Comparison of ENCODE assay signal across 3 cellular contexts in the genomic region with DNA sequence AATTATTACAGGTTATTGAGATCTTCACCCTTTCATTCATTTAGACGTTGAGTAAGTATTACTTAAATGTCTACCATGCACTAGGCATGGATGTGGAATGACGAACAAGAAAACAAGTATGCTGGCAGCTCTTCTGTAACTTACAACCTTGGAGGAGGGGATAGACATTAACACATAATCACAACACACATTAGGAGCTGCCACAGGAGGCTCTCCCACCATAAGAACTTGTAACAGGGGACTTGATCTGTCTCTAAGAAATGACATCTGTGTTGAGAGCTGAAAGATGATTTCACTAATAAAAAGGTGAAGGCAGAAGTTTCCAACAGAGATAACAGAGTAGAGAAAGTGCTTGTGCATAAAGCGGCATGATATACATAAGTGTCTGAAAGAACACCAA.
"Had no signal": no experiment of that assay in that cellular context is flagged by ENCODE, and none has a peak within 500 bp of the region (broad histone marks: within the 10 kb centered on the region; RNA-seq: fewer than 3 reads in every experiment).

No MANE protein-coding gene starts in this region.

- H3K4me3 ChIP-seq: GM12878 had no signal

- DNase-seq: GDM1, GF-D8 had no signal

- ATAC-seq: GM12878 had no signal
